ENCODE assay signal across 8 cellular contexts in the genomic region with DNA sequence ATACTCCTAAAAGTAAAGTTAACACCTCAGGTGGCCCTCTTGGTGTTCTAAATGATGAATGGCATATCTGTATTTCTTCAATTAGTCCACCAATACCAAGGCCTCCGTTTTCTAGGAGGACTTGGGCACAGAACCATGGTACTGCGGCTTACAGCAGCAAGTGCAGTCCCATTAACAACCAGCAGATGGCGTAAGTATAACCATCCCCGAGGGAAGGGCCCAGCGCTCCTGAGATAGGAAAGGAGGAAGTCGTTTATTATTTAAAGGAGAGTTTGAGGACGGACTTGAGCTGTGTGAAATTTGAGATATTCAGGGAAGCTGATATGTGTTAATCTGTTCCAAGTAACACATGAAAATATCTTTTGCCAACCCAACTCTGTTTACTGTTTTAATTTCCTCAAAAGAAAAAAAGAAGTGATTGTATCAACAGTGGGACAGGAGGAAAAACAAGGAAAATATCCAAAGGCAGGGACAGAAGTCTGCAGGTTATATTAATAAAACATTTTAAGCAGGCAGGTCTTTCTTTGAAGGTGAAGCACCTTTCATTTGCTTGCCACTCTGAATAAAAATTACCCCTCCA. TPM values are rescaled to one million over a fixed set of nuclear protein-coding genes. Genes with fewer than 3 reads are reported as not detected.
A peak's percentile ranks its signal among the peaks of the same experiment; 100 is the strongest.
DNase-seq lines count a peak whose midpoint lies in the region; ATAC-seq, FAIRE-seq and TF ChIP-seq lines count a peak whose summit lies in the region.

No MANE protein-coding gene starts in this region.

- CTCF ChIA-PET in A549 (lab: Yijun Ruan, JAX), result interaction anchor here (0.7 to 5.5 kb wide), 3 partner anchors 10 to 136 kb away, joined by 3 to 17 read pairs (median 3); no protein-coding TSS in a partner anchor

- no peak for FAIRE-seq in A549 (lab: Jason Lieb, UNC)

- H3K4me1 ChIP-seq in A549 (no peaks in the 10 kb centered on the region), right atrium auricular region (no peaks in the 10 kb centered on the region), gastrocnemius medialis (no peaks in the 10 kb centered on the region)

- TF ChIP-seq RAD21 in A549 (conservative IDR thresholded peaks at IDR 0.05 in 1 of 2, IDR thresholded peaks at IDR 0.05 in 1 of 2), result peak; percentile 29 to 61; a peak in 3 of 5 replicates

- ATAC-seq in A549 (peak in 1 of 2 experiments; percentile 71; a peak in 3 of 6 replicates), GM18519 (IDR thresholded peaks at IDR 0.05; ENCODE audit: low FRiP score, unreplicated experiment) (peak; percentile 59), gastrocnemius medialis (peak in 1 of 2 donors; percentile 66), GM19455 (IDR thresholded peaks at IDR 0.05; ENCODE audit: unreplicated experiment) (no peak)

- peaks cover 42% of the 10 kb centered on the region for H3K9me3 ChIP-seq in A549
- peaks cover 0 to 18% of the 10 kb centered on the region in 2 donors for H3K9me3 ChIP-seq in right atrium auricular region
- no peaks in the 10 kb centered on the region for H3K9me3 ChIP-seq in gastrocnemius medialis

- H3K27me3 ChIP-seq in right atrium auricular region (no peaks in the 10 kb centered on the region), gastrocnemius medialis (no peaks in the 10 kb centered on the region)

- in situ Hi-C loops in gastrocnemius medialis (cut with MboI; ENCODE audit: low sequenced_read_pairs in 4 of 4), result loop anchor here in 1 of 4 donors (10.0 kb wide), 1 partner anchor 136 kb away; no protein-coding TSS in a partner anchor

- no peak overlapping the region for H3K4me2 ChIP-seq in A549

- H3K27ac ChIP-seq in A549, result no peak overlapping the region
- no peak overlapping the region for H3K27ac ChIP-seq in right atrium auricular region
- H3K27ac ChIP-seq in gastrocnemius medialis, result no peak overlapping the region

- H3K36me3 ChIP-seq in right atrium auricular region, result no peaks in the 10 kb centered on the region
- no peaks in the 10 kb centered on the region for H3K36me3 ChIP-seq in gastrocnemius medialis

- intact Hi-C loops in gastrocnemius medialis (cut with DNase I; ENCODE audit: low total_unique reads), result loop anchor here (1.0 to 10.0 kb wide), 2 partner anchors 54 to 137 kb away; no protein-coding TSS in a partner anchor

- DNase-seq in A549 (ENCODE audit: low read depth in 1 of 2, low spot score in 1 of 2) (peak; percentile 8 to 70), NCI-H1105 treated with DMSO at 0.1 percent for 48 hours (lab: John Stamatoyannopoulos, UW) (peak; percentile 65), SW480 (ENCODE audit: low spot score) (peak; percentile 68), amniotic epithelial cell (ENCODE audit: low read depth) (peak; percentile 79), right atrium auricular region (ENCODE audit: low spot score) (peak; percentile 77), gastrocnemius medialis (peak; percentile 17 to 33)

- TF ChIP-seq CTCF in A549 (IDR thresholded peaks at IDR 0.05) (peak; percentile 30), right atrium auricular region (IDR thresholded peaks at IDR 0.05) (peak; percentile 95 to 96), gastrocnemius medialis (IDR thresholded peaks at IDR 0.05 in 4 of 5, conservative IDR thresholded peaks at IDR 0.05 in 1 of 5) (peak; percentile 68 to 89 (median 75))

- TF ChIP-seq POLR2A in A549 (IDR thresholded peaks at IDR 0.05; ENCODE audit: low read length) (no peak), gastrocnemius medialis (IDR thresholded peaks at IDR 0.05) (no peak)

- POLR2A ChIA-PET in A549 (lab: Yijun Ruan, JAX), result no interaction called here

- WGBS in A549 (ENCODE audit: missing lambda C conversion rate), result 17% methylated on average over 7 of the region's 7 CpGs

- TF ChIP-seq EP300 in A549 (IDR thresholded peaks at IDR 0.05), result no peak

- no peak overlapping the region for H3K4me3 ChIP-seq in A549
- H3K4me3 ChIP-seq in right atrium auricular region, result no peak overlapping the region
- no peak overlapping the region for H3K4me3 ChIP-seq in gastrocnemius medialis

TF ChIP-seq in A549, 52 proteins besides CTCF, POLR2A, EP300 and RAD21:
- TF ChIP-seq RNF2 (IDR thresholded peaks at IDR 0.05; ENCODE audit: borderline replicate concordance, low read depth) (no peak), SMC3 (IDR thresholded peaks at IDR 0.05) (peak; percentile 34; the same call in 1 of the 3 replicates), SREBF2 (IDR thresholded peaks at IDR 0.05) (no peak), JUNB (IDR thresholded peaks at IDR 0.05) (no peak), KDM5A (IDR thresholded peaks at IDR 0.05) (no peak), FOXS1 (CRISPR knock-in tag; IDR thresholded peaks at IDR 0.05) (no peak), ZC3H11A (IDR thresholded peaks at IDR 0.05) (no peak)
- TF ChIP-seq, protein P1, sequence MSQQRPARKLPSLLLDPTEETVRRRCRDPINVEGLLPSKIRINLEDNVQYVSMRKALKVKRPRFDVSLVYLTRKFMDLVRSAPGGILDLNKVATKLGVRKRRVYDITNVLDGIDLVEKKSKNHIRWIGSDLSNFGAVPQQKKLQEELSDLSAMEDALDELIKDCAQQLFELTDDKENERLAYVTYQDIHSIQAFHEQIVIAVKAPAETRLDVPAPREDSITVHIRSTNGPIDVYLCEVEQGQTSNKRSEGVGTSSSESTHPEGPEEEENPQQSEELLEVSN (IDR thresholded peaks at IDR 0.05; ENCODE audit: borderline replicate concordance, low read depth), result no peak

RNA-seq across cellular contexts. Expression of a gene that starts 37.7 kb away (rescaled TPM):
- polyA plus RNA-seq in A549 (2011; rRNA removed), result 0.19 and 0.30 TPM in 2 replicates
- polyA plus RNA-seq in A549 (2012; cell fraction: cytosol; rRNA removed), result 0.01 and 0.08 TPM in 2 replicates
- 0.05 TPM in 1 of 2 replicates, not detected in the other for polyA plus RNA-seq in A549 (2012; cell fraction: nucleus; rRNA removed)
- polyA plus RNA-seq in A549 (2017; fragmentation: RNase III; extraction: RNeasy Plus Mini Kit Qiagen cat#74134 plus additional on column Dnase treatment), result 0.05 to 0.30 TPM in 2 of 3 replicates, not detected in the other
- polyA minus RNA-seq in A549 (2011; rRNA and poly(A)+ RNA removed), result 0.29 and 0.54 TPM in 2 replicates
- 1 to 10 TPM in 1 of 2 donors, under 1 TPM in 1; 0.33 to 1.3 TPM for total RNA-seq in right atrium auricular region
- total RNA-seq in gastrocnemius medialis, result 1 to 10 TPM in 1 of 4 donors, under 1 TPM in 3; 0.24 to 1.5 (median 0.37) TPM

Comparison
In these comparisons a context has a peak if more than half of its experiments do, and no peak if none do; other contexts are left out.
1. DNase-seq: peak in every context shown above with its lines; median percentile 79 in amniotic epithelial cell; 77 in right atrium auricular region; 68 in SW480; 65 in NCI-H1105 treated with DMSO at 0.1 percent for 48 hours; 39 in A549; 25 in gastrocnemius medialis.
2. CTCF ChIP-seq: peak in every context shown above with its lines; median percentile 96 in right atrium auricular region; 75 in gastrocnemius medialis; 30 in A549.